In genomic region chr18:11909597-11910026, GRCh38 we compare ENCODE assay signal across 8 cellular contexts. TPM values are rescaled to one million over a fixed set of nuclear protein-coding genes. Genes with fewer than 3 reads are reported as not detected.
DNase-seq lines count a peak whose midpoint lies in the region; ATAC-seq and TF ChIP-seq lines count a peak whose summit lies in the region.

No MANE protein-coding gene starts in this region.

- H3K4me1 ChIP-seq in lower lobe of right lung (peaks cover 23% of the 10 kb centered on the region), upper lobe of right lung (peaks cover 19% of the 10 kb centered on the region)

- CTCF ChIA-PET in Calu3 (lab: Charles Lee): no interaction called here

- in situ Hi-C loops in astrocyte of the spinal cord (cut with HindIII; ENCODE audit: low sequenced_read_pairs): no loop called here

- no peaks in the 10 kb centered on the region for H3K9me3 Mint-ChIP-seq in Calu3 (ENCODE audit: low read depth, unreplicated experiment)

- no peaks in the 10 kb centered on the region for H3K9me3 ChIP-seq in lower lobe of right lung
- no peaks in the 10 kb centered on the region for H3K9me3 ChIP-seq in upper lobe of right lung

- ATAC-seq in lower lobe of right lung (peak in 1 of 2 donors; percentile 56), upper lobe of right lung (peak; percentile 5), GM18517 (IDR thresholded peaks at IDR 0.05; ENCODE audit: unreplicated experiment) (no peak)

- TF ChIP-seq CTCF in Calu3 (IDR thresholded peaks at IDR 0.05; ENCODE audit: unreplicated experiment) (no peak), astrocyte of the spinal cord (IDR thresholded peaks at IDR 0.05; ENCODE audit: low read depth, low read length) (no peak), lower lobe of right lung (IDR thresholded peaks at IDR 0.05) (no peak), upper lobe of right lung (IDR thresholded peaks at IDR 0.05) (no peak)

- BruUV-seq in Calu3 (replicated peaks; lab: Mats Ljungman, UMichigan): no TSS peak

- H3K4me3 ChIP-seq in astrocyte of the spinal cord (ENCODE audit: low read depth, low read length) (no peak overlapping the region), lower lobe of right lung (peak overlapping the region; percentile 79), upper lobe of right lung (peak overlapping the region; percentile 75)

- DNase-seq in Calu3: no peak
- DNase-seq in HuH-7 (ENCODE audit: low spot score): peak; percentile 51
- DNase-seq in astrocyte of the spinal cord (ENCODE audit: low read depth, low spot score): peak; percentile 24
- DNase-seq in lower lobe of right lung: no peak
- no peak for DNase-seq in upper lobe of right lung
- DNase-seq in HK-2 (ENCODE audit: unreplicated experiment): no peak
- no peak for DNase-seq in amygdala (lab: John Stamatoyannopoulos, UW)

- H3K36me3 ChIP-seq in lower lobe of right lung (peaks cover 13% of the 10 kb centered on the region), upper lobe of right lung (peaks cover 9% of the 10 kb centered on the region)

- H3K27me3 ChIP-seq in lower lobe of right lung (ENCODE audit: low read depth): no peaks in the 10 kb centered on the region
- no peaks in the 10 kb centered on the region for H3K27me3 ChIP-seq in upper lobe of right lung

- intact Hi-C loops in Calu3 (cut with micrococcal nuclease; ENCODE audit: unreplicated experiment) (loop anchor here (2.0 kb wide), 1 partner anchor 59 kb away; the partner anchor contains the start of gene CHMP1B), lower lobe of right lung (cut with DNase I) (no loop called here), upper lobe of right lung (cut with DNase I) (no loop called here)

- no peaks in the 10 kb centered on the region for H3K27me3 Mint-ChIP-seq in Calu3 (ENCODE audit: unreplicated experiment)

- peaks cover 13% of the 10 kb centered on the region for H3K4me1 Mint-ChIP-seq in Calu3 (ENCODE audit: low read depth, unreplicated experiment)

- H3K27ac ChIP-seq in lower lobe of right lung: peak overlapping the region; percentile 98
- H3K27ac ChIP-seq in upper lobe of right lung: peak overlapping the region; percentile 94

- H3K4me3 Mint-ChIP-seq in Calu3 (ENCODE audit: low read depth, unreplicated experiment): peak overlapping the region; percentile 82

- H3K36me3 Mint-ChIP-seq in Calu3 (ENCODE audit: insufficient read depth, unreplicated experiment): peaks cover 26% of the 10 kb centered on the region

- peak overlapping the region; percentile 84 for H3K27ac Mint-ChIP-seq in Calu3 (ENCODE audit: unreplicated experiment)

RNA-seq across cellular contexts. Expression of gene MPPE1, which starts 1.5 kb away (rescaled TPM):
- total RNA-seq in Calu3 (2022): 37.6 and 44.4 TPM in 2 replicates
- 62.1 TPM for total RNA-seq in lower lobe of right lung
- 67.0 TPM for total RNA-seq in upper lobe of right lung

RNA-seq across cellular contexts. Expression of gene CHMP1B, which starts 58.4 kb away (rescaled TPM):
- 44.4 and 47.2 TPM in 2 replicates for total RNA-seq in Calu3 (2022)
- 39.4 TPM for total RNA-seq in lower lobe of right lung
- total RNA-seq in upper lobe of right lung: 42.6 TPM

Comparison
In these comparisons a context has a peak if more than half of its experiments do, and no peak if none do; other contexts are left out.
1. DNase-seq: peak in HuH-7 (single experiment) and astrocyte of the spinal cord (single experiment); none in Calu3 (single experiment), lower lobe of right lung (single experiment), upper lobe of right lung (single experiment), HK-2 (single experiment) and amygdala (0 of 56).